Comparison of ENCODE assay signal across 1 cellular context in genomic region chr6:70108230-70108629, GRCh38.
TF ChIP-seq lines count a peak whose summit lies in the region.

No MANE protein-coding gene starts in this region.

TF ChIP-seq in Ishikawa, 13 proteins besides CTCF, POLR2A, EP300 and RAD21 (continued from another document):
- TF ChIP-seq, protein P1, sequence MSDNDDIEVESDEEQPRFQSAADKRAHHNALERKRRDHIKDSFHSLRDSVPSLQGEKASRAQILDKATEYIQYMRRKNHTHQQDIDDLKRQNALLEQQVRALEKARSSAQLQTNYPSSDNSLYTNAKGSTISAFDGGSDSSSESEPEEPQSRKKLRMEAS (IDR thresholded peaks at IDR 0.05), result no peak
